In the genomic region with DNA sequence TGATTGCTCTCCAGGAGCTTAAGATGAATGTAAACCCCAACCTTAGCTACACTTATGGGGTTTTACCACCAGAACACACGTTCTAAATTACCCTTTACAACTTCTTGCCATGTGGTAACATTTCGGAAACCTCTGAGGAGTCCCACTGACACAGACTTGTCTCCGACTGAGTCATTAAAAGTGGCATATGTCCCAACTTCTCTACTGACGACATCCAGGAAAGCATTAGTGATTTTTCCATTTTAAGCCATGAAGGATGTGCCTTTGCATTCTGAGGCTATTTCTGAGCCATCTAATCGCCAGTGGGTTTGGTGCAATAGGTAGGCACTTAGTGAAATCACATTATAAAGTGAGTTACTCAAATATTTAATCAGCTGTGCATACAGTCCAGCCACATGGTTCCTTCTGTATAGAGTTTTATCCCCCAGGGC, we compare ENCODE assay signal across 12 cellular contexts. TPM values are rescaled to one million over a fixed set of nuclear protein-coding genes. Genes with fewer than 3 reads are reported as not detected.
A peak's percentile ranks its signal among the peaks of the same experiment; 100 is the strongest.
DNase-seq lines count a peak whose midpoint lies in the region; ATAC-seq and TF ChIP-seq lines count a peak whose summit lies in the region.
"Had no signal": no experiment of that assay in that cellular context is flagged by ENCODE, and none has a peak within 500 bp of the region (broad histone marks: within the 10 kb centered on the region; RNA-seq: fewer than 3 reads in every experiment).

No MANE protein-coding gene starts in this region.

- no peaks in the 10 kb centered on the region for H3K79me2 ChIP-seq in mesendoderm (ENCODE audit: control insufficient read depth, insufficient read depth, low read length)

- H2BK120ac ChIP-seq in mesendoderm (ENCODE audit: low read depth, low read length), result no peak overlapping the region

- H4K5ac ChIP-seq in mesendoderm (ENCODE audit: low read length), result no peak overlapping the region

- H2AK5ac ChIP-seq in mesendoderm (ENCODE audit: low read length), result no peak overlapping the region

- no peak for TF ChIP-seq CTCF in choroid plexus epithelial cell (conservative IDR thresholded peaks at IDR 0.05; ENCODE audit: low read depth, low read length)

- no CpG with 5 or more reads among the region's 5 CpGs for WGBS in mesendoderm (ENCODE audit: extremely low coverage, insufficient coverage, low lambda C conversion rate)

- peaks cover 0 to 2% (median 0%) of the 10 kb centered on the region in 7 donors for H3K4me1 Mint-ChIP-seq in naive thymus-derived CD4-positive, alpha-beta T cell
- no peaks in the 10 kb centered on the region for H3K4me1 Mint-ChIP-seq in T-helper 2 cell treated with Interferon-gamma antibody and Interleukin-4, amounts not matched to agents 5 μg/mL and 100 μg/mL, for 36 hours (ENCODE audit: low read depth)
- H3K4me1 Mint-ChIP-seq in immature natural killer cell, result no peaks in the 10 kb centered on the region

- no peak overlapping the region for H3K27ac Mint-ChIP-seq in naive thymus-derived CD4-positive, alpha-beta T cell
- H3K27ac Mint-ChIP-seq in T-helper 2 cell treated with Interferon-gamma antibody and Interleukin-4, amounts not matched to agents 5 μg/mL and 100 μg/mL, for 36 hours, result no peak overlapping the region
- H3K27ac Mint-ChIP-seq in immature natural killer cell, result no peak overlapping the region

- POLR2A ChIA-PET in naive thymus-derived CD4-positive, alpha-beta T cell (lab: Charles Lee), result no interaction called here

- H3K4me2 ChIP-seq in mesendoderm (ENCODE audit: low read length), result no peak overlapping the region

- no peak overlapping the region for H3K9ac ChIP-seq in mesendoderm (ENCODE audit: low read length)

- peak; percentile 27 for ATAC-seq in naive thymus-derived CD4-positive, alpha-beta T cell
- ATAC-seq in HG02763 (IDR thresholded peaks at IDR 0.05; ENCODE audit: unreplicated experiment), result no peak

- no peak overlapping the region for H3K23ac ChIP-seq in mesendoderm (ENCODE audit: low read length)

- no peak overlapping the region for H3K56ac ChIP-seq in mesendoderm (ENCODE audit: low read length)

- no peak overlapping the region for H2BK15ac ChIP-seq in mesendoderm (replicated peaks; ENCODE audit: low read depth)

- H3K4me3 Mint-ChIP-seq in naive thymus-derived CD4-positive, alpha-beta T cell, result no peak overlapping the region
- H3K4me3 Mint-ChIP-seq in T-helper 2 cell treated with Interferon-gamma antibody and Interleukin-4, amounts not matched to agents 5 μg/mL and 100 μg/mL, for 36 hours, result no peak overlapping the region
- H3K4me3 Mint-ChIP-seq in immature natural killer cell, result no peak overlapping the region

- no peak overlapping the region for H2BK5ac ChIP-seq in mesendoderm (ENCODE audit: low read length)

- no peak overlapping the region for H3K18ac ChIP-seq in mesendoderm (ENCODE audit: low read length)

- no peaks in the 10 kb centered on the region for H3K36me3 Mint-ChIP-seq in naive thymus-derived CD4-positive, alpha-beta T cell
- H3K36me3 Mint-ChIP-seq in T-helper 2 cell treated with Interferon-gamma antibody and Interleukin-4, amounts not matched to agents 5 μg/mL and 100 μg/mL, for 36 hours (ENCODE audit: low read depth), result no peaks in the 10 kb centered on the region
- no peaks in the 10 kb centered on the region for H3K36me3 Mint-ChIP-seq in immature natural killer cell

- no peaks in the 10 kb centered on the region for H3K9me3 Mint-ChIP-seq in naive thymus-derived CD4-positive, alpha-beta T cell
- no peaks in the 10 kb centered on the region for H3K9me3 Mint-ChIP-seq in T-helper 2 cell treated with Interferon-gamma antibody and Interleukin-4, amounts not matched to agents 5 μg/mL and 100 μg/mL, for 36 hours
- H3K9me3 Mint-ChIP-seq in immature natural killer cell, result no peaks in the 10 kb centered on the region

- no peaks in the 10 kb centered on the region for H3K9me3 ChIP-seq in naive thymus-derived CD4-positive, alpha-beta T cell (ENCODE audit: control insufficient read depth in 2 of 3, low read length in 3 of 3)
- H3K9me3 ChIP-seq: adrenal gland, left ventricle myocardium inferior, tibial nerve had no signal

- H3K36me3 ChIP-seq in naive thymus-derived CD4-positive, alpha-beta T cell (ENCODE audit: control insufficient read depth in 2 of 3, insufficient read depth in 3 of 3, low read length in 3 of 3), result no peaks in the 10 kb centered on the region
- H3K36me3 ChIP-seq in mesendoderm (ENCODE audit: control insufficient read depth, insufficient read depth, low read length), result no peaks in the 10 kb centered on the region
- H3K36me3 ChIP-seq: adrenal gland, left ventricle myocardium inferior, tibial nerve had no signal

- DNase-seq in EH (ENCODE audit: low read depth) (peak; percentile 89), NCI-H2081 (lab: John Stamatoyannopoulos, UW) (peak; percentile 77 to 94), choroid plexus epithelial cell (ENCODE audit: low read depth) (peak; percentile 37), mesendoderm (no peak), immature natural killer cell (no peak)
- DNase-seq in naive thymus-derived CD4-positive, alpha-beta T cell, result no peak
- DNase-seq in T-helper 2 cell treated with Interferon-gamma antibody and Interleukin-4, amounts not matched to agents 5 μg/mL and 100 μg/mL, for 36 hours (ENCODE audit: low spot score), result no peak
- DNase-seq: left ventricle myocardium inferior, T1000 had no signal

- H3K27me3 ChIP-seq in naive thymus-derived CD4-positive, alpha-beta T cell (ENCODE audit: control insufficient read depth in 2 of 2, insufficient read depth in 2 of 2, low read length in 2 of 2), result no peaks in the 10 kb centered on the region
- peaks cover 2% of the 10 kb centered on the region for H3K27me3 ChIP-seq in mesendoderm (ENCODE audit: insufficient read depth, low read length, poor library complexity)
- H3K27me3 ChIP-seq: adrenal gland, tibial nerve had no signal

- CTCF ChIA-PET in naive thymus-derived CD4-positive, alpha-beta T cell (lab: Charles Lee), result no interaction called here

- H3K4me1 ChIP-seq in naive thymus-derived CD4-positive, alpha-beta T cell (ENCODE audit: control insufficient read depth in 2 of 2, insufficient read depth in 2 of 2, low read length in 2 of 2), result no peaks in the 10 kb centered on the region
- no peaks in the 10 kb centered on the region for H3K4me1 ChIP-seq in mesendoderm (ENCODE audit: control insufficient read depth, low read depth, low read length)
- H3K4me1 ChIP-seq: adrenal gland, left ventricle myocardium inferior, tibial nerve had no signal

- H4K8ac ChIP-seq in mesendoderm (ENCODE audit: low read depth, low read length), result no peak overlapping the region

- H3K79me1 ChIP-seq in mesendoderm (ENCODE audit: low read length), result no peaks in the 10 kb centered on the region

- intact Hi-C loops in naive thymus-derived CD4-positive, alpha-beta T cell (cut with micrococcal nuclease), result no loop called here

- no peak overlapping the region for H3K4ac ChIP-seq in mesendoderm (ENCODE audit: low read depth, low read length)

- no peak overlapping the region for H3K27ac ChIP-seq in naive thymus-derived CD4-positive, alpha-beta T cell (ENCODE audit: low read depth, low read length)
- no peak overlapping the region for H3K27ac ChIP-seq in mesendoderm (ENCODE audit: low read depth, low read length)
- H3K27ac ChIP-seq: left ventricle myocardium inferior, tibial nerve had no signal

- H3K4me3 ChIP-seq in choroid plexus epithelial cell (ENCODE audit: low read depth, low read length), result no peak overlapping the region
- H3K4me3 ChIP-seq in naive thymus-derived CD4-positive, alpha-beta T cell (ENCODE audit: low read length), result no peak overlapping the region
- no peak overlapping the region for H3K4me3 ChIP-seq in mesendoderm (ENCODE audit: low read length)
- H3K4me3 ChIP-seq: adrenal gland, left ventricle myocardium inferior, tibial nerve had no signal

- peaks cover 5 to 16% (median 12%) of the 10 kb centered on the region in 5 donors for H3K27me3 Mint-ChIP-seq in naive thymus-derived CD4-positive, alpha-beta T cell
- peaks cover 7% of the 10 kb centered on the region for H3K27me3 Mint-ChIP-seq in T-helper 2 cell treated with Interferon-gamma antibody and Interleukin-4, amounts not matched to agents 5 μg/mL and 100 μg/mL, for 36 hours (ENCODE audit: low read depth)
- H3K27me3 Mint-ChIP-seq in immature natural killer cell (ENCODE audit: low read depth in 3 of 3), result peaks cover 3 to 14% (median 5%) of the 10 kb centered on the region in 3 donors

RNA-seq across cellular contexts. Expression of gene C2CD4A, which starts 32.4 kb away (rescaled TPM):
- not detected for total RNA-seq in naive thymus-derived CD4-positive, alpha-beta T cell
- not detected for polyA plus RNA-seq in naive thymus-derived CD4-positive, alpha-beta T cell
- polyA plus RNA-seq in mesendoderm (2013, experiment 1 of 2), result 0.01 TPM
- polyA plus RNA-seq in mesendoderm (2013, experiment 2 of 2), result 0.04 TPM
- not detected for polyA plus RNA-seq in immature natural killer cell
- total RNA-seq: left ventricle myocardium inferior had no signal

RNA-seq across cellular contexts. Expression of gene VPS13C, which starts 38.9 kb away (rescaled TPM):
- 100 to 1,000 TPM; 104 to 159 (median 144) TPM for total RNA-seq in naive thymus-derived CD4-positive, alpha-beta T cell
- polyA plus RNA-seq in naive thymus-derived CD4-positive, alpha-beta T cell, result 10 to 100 TPM; 12.7 to 16.8 TPM
- 2.4 TPM for polyA plus RNA-seq in mesendoderm (2013, experiment 1 of 2)
- 2.5 TPM for polyA plus RNA-seq in mesendoderm (2013, experiment 2 of 2)
- polyA plus RNA-seq in immature natural killer cell, result 10 to 100 TPM in 2 of 3 donors, 1 to 10 TPM in 1; 9.8 to 18.5 (median 11.1) TPM

Comparison
In these comparisons a context has a peak if more than half of its experiments do, and no peak if none do; other contexts are left out.
1. DNase-seq: peak in EH (single experiment), NCI-H2081 (2 of 2) and choroid plexus epithelial cell (single experiment); none in naive thymus-derived CD4-positive, alpha-beta T cell (0 of 9), T-helper 2 cell treated with Interferon-gamma antibody and Interleukin-4, amounts not matched to agents 5 μg/mL and 100 μg/mL, for 36 hours (single experiment), mesendoderm (single experiment) and immature natural killer cell (0 of 3).